Comparison of ENCODE assay signal across 1 cellular context in genomic region chr7:106050743-106051110, GRCh38.
TF ChIP-seq lines count a peak whose summit lies in the region.

No MANE protein-coding gene starts in this region.

TF ChIP-seq in H1, 55 proteins besides CTCF, POLR2A, EP300 and RAD21 (continued from another document):
- TF ChIP-seq ASH2L (IDR thresholded peaks at IDR 0.05; ENCODE audit: low read length): no peak
- TF ChIP-seq CTBP2 (IDR thresholded peaks at IDR 0.05; ENCODE audit: borderline replicate concordance, insufficient read depth, insufficient read length, low read length): no peak
- no peak for TF ChIP-seq CBX5 (IDR thresholded peaks at IDR 0.05; ENCODE audit: low read depth, low read length)
- no peak for TF ChIP-seq USF2 (IDR thresholded peaks at IDR 0.05; ENCODE audit: low read length)
- TF ChIP-seq TAF7 (optimal IDR thresholded peaks at IDR 0.05; ENCODE audit: borderline replicate concordance, low read depth, low read length): no peak
- no peak for TF ChIP-seq CHD7 (IDR thresholded peaks at IDR 0.05; ENCODE audit: insufficient replicate concordance, low read length)
- TF ChIP-seq MAFK (IDR thresholded peaks at IDR 0.05; ENCODE audit: low read depth, low read length): no peak
- TF ChIP-seq BCL11A (IDR thresholded peaks at IDR 0.05; ENCODE audit: low read depth in 2 of 2, low read length in 2 of 2): no peak
- TF ChIP-seq HDAC2 (IDR thresholded peaks at IDR 0.05; ENCODE audit: borderline replicate concordance in 1 of 2, low read depth in 2 of 2, low read length in 2 of 2): no peak
- no peak for TF ChIP-seq RNF2 (IDR thresholded peaks at IDR 0.05; ENCODE audit: borderline replicate concordance, low read depth, low read length, missing control alignments, poor library complexity, severe bottlenecking)
- TF ChIP-seq CBX8 (IDR thresholded peaks at IDR 0.05; ENCODE audit: borderline replicate concordance, low read depth, low read length): no peak
- TF ChIP-seq EGR1 (IDR thresholded peaks at IDR 0.05; ENCODE audit: borderline replicate concordance, low read depth, low read length): no peak
- no peak for TF ChIP-seq SIX5 (IDR thresholded peaks at IDR 0.05; ENCODE audit: low read depth, low read length)
